27 cellular contexts compared by ENCODE assay signal in genomic region chr7:102234131-102234530, GRCh38.
"Had no signal": no experiment of that assay in that cellular context is flagged by ENCODE, and none has a peak within 500 bp of the region (broad histone marks: within the 10 kb centered on the region; RNA-seq: fewer than 3 reads in every experiment).

No MANE protein-coding gene starts in this region.

- H3K4me2 ChIP-seq: neural progenitor cell had no signal

- H3K4me1 ChIP-seq: lower lobe of right lung, parathyroid adenoma, right atrium auricular region, suprapubic skin, upper lobe of right lung had no signal

- H3K4me1 Mint-ChIP-seq: stimulated activated effector memory CD8-positive, alpha-beta T cell treated with anti-CD3 and anti-CD28 coated beads, Interleukin-12 subunit alpha, Interleukin-12 subunit beta, amount 100 ng/mL, for 72 hours had no signal

- H3K36me3 ChIP-seq: neural progenitor cell had no signal

- H3K9ac ChIP-seq: neural progenitor cell, parathyroid adenoma had no signal

- H3K4me3 ChIP-seq: heart left ventricle, lower lobe of right lung, neural progenitor cell, right atrium auricular region, sigmoid colon, spleen, suprapubic skin, thoracic aorta, tibial artery, upper lobe of right lung had no signal

- DNase-seq: heart left ventricle; hypothalamus; immature natural killer cell; left ventricle myocardium superior; lower lobe of right lung; mammary epithelial cell; mesenchymal stem cell; occipital lobe; sigmoid colon; small intestine; spleen; stimulated activated CD4-positive, alpha-beta T cell treated with anti-CD3 and anti-CD28 coated beads, Interleukin-4, amount 100 ng/mL, for 24 hours; stimulated activated naive CD4-positive, alpha-beta T cell; tibial artery; trophoblast cell; upper lobe of right lung had no signal

- H3K27me3 ChIP-seq: heart left ventricle, neural progenitor cell, neutrophil, right atrium auricular region, sigmoid colon, spleen, suprapubic skin, tibial artery, upper lobe of right lung had no signal

- H3K27ac Mint-ChIP-seq: immature natural killer cell; nephron; neural progenitor cell; stimulated activated effector memory CD8-positive, alpha-beta T cell treated with anti-CD3 and anti-CD28 coated beads, Interleukin-12 subunit alpha, Interleukin-12 subunit beta, amount 100 ng/mL, for 72 hours; stimulated activated naive CD8-positive, alpha-beta T cell treated with anti-CD3 and anti-CD28 coated beads, Interleukin-15, Interleukin-2, amounts not matched to agents 100 ng/mL and 50 ng/mL, for 24 hours had no signal

- H3K9me3 Mint-ChIP-seq: immature natural killer cell; nephron; neural progenitor cell; stimulated activated effector memory CD8-positive, alpha-beta T cell treated with anti-CD3 and anti-CD28 coated beads, Interleukin-12 subunit alpha, Interleukin-12 subunit beta, amount 100 ng/mL, for 72 hours; stimulated activated naive CD8-positive, alpha-beta T cell treated with anti-CD3 and anti-CD28 coated beads, Interleukin-15, Interleukin-2, amounts not matched to agents 100 ng/mL and 50 ng/mL, for 24 hours had no signal

- H3K27me3 Mint-ChIP-seq: stimulated activated naive CD8-positive, alpha-beta T cell treated with anti-CD3 and anti-CD28 coated beads, Interleukin-15, Interleukin-2, amounts not matched to agents 100 ng/mL and 50 ng/mL, for 24 hours had no signal

- H3K27ac ChIP-seq: heart left ventricle, lower lobe of right lung, neural progenitor cell, neutrophil, parathyroid adenoma, right atrium auricular region, sigmoid colon, spleen, suprapubic skin, thoracic aorta, tibial artery, upper lobe of right lung had no signal

- H3K4me3 Mint-ChIP-seq: immature natural killer cell; nephron; neural progenitor cell; stimulated activated effector memory CD8-positive, alpha-beta T cell treated with anti-CD3 and anti-CD28 coated beads, Interleukin-12 subunit alpha, Interleukin-12 subunit beta, amount 100 ng/mL, for 72 hours; stimulated activated naive CD8-positive, alpha-beta T cell treated with anti-CD3 and anti-CD28 coated beads, Interleukin-15, Interleukin-2, amounts not matched to agents 100 ng/mL and 50 ng/mL, for 24 hours had no signal

- FAIRE-seq: islet of Langerhans, small intestine, urothelium cell line had no signal

- ATAC-seq: heart left ventricle; left ventricle myocardium superior; lower lobe of right lung; stimulated activated effector memory CD8-positive, alpha-beta T cell treated with anti-CD3 and anti-CD28 coated beads, Interleukin-12 subunit alpha, Interleukin-12 subunit beta, amount 100 ng/mL, for 72 hours; upper lobe of right lung had no signal

- H3K9me3 ChIP-seq: heart left ventricle, lower lobe of right lung, neutrophil, right atrium auricular region, sigmoid colon, spleen, suprapubic skin, thoracic aorta, tibial artery, upper lobe of right lung had no signal

- H2AFZ ChIP-seq: neural progenitor cell, parathyroid adenoma had no signal
